In genomic region chr16:31108035-31108793, GRCh38 we compare ENCODE assay signal across 8 cellular contexts. TPM values are rescaled to one million over a fixed set of nuclear protein-coding genes. Genes with fewer than 3 reads are reported as not detected.
DNase-seq lines count a peak whose midpoint lies in the region; ATAC-seq and TF ChIP-seq lines count a peak whose summit lies in the region.

Gene BCKDK (plus strand): TSS chr16:31108386. CDS start chr16:31109224, 838 bp downstream.

- H3K4me1 ChIP-seq in BE2C (no peaks in the 10 kb centered on the region; the same call in 1 of the 2 replicates), ectodermal cell (ENCODE audit: control insufficient read depth, insufficient read depth, low read length) (peaks cover 8% of the 10 kb centered on the region), lower lobe of right lung (peaks cover 24% of the 10 kb centered on the region)

- no peaks in the 10 kb centered on the region for H3K27me3 Mint-ChIP-seq in activated CD4-positive, alpha-beta memory T cell treated with anti-CD3 and anti-CD28 coated beads, Interleukin-2, amount 10 ng/mL, durations not matched to agents 7 days and 5 days

- H3K4me3 ChIP-seq in BE2C (ENCODE audit: low read depth, low read length), result peak within 1 kb of the TSS; percentile 90
- peak within 1 kb of the TSS; percentile 99 for H3K4me3 ChIP-seq in ectodermal cell (ENCODE audit: insufficient read depth, low read depth, low read length)
- peak within 1 kb of the TSS; percentile 90 for H3K4me3 ChIP-seq in lower lobe of right lung

- ATAC-seq in GM19035 (IDR thresholded peaks at IDR 0.05; ENCODE audit: unreplicated experiment), result peak; percentile 83
- ATAC-seq in HG03342 (IDR thresholded peaks at IDR 0.05; ENCODE audit: unreplicated experiment), result peak; percentile 71
- peak; percentile 83 to 92 for ATAC-seq in lower lobe of right lung

- POLR2A ChIA-PET in activated CD4-positive, alpha-beta memory T cell treated with anti-CD3 and anti-CD28 coated beads, Interleukin-2, amount 10 ng/mL, durations not matched to agents 7 days and 5 days (lab: Charles Lee), result interaction anchor here (1.0 to 2.0 kb wide), 2 partner anchors 9 to 72 kb away, joined by 5 to 7 read pairs; partner anchors contain the start of genes FUS and KAT8

- H3K36me3 ChIP-seq in BE2C (peaks cover 34% of the 10 kb centered on the region), ectodermal cell (ENCODE audit: control insufficient read depth, insufficient read depth, low read length) (peaks cover 29% of the 10 kb centered on the region), lower lobe of right lung (peaks cover 38% of the 10 kb centered on the region)

- H3K36me3 Mint-ChIP-seq in activated CD4-positive, alpha-beta memory T cell treated with anti-CD3 and anti-CD28 coated beads, Interleukin-2, amount 10 ng/mL, durations not matched to agents 7 days and 5 days (ENCODE audit: low read depth), result peaks cover 23% of the 10 kb centered on the region

- H3K9me3 ChIP-seq in BE2C, result no peaks in the 10 kb centered on the region
- no peaks in the 10 kb centered on the region for H3K9me3 ChIP-seq in ectodermal cell (ENCODE audit: control insufficient read depth, low read length)
- no peaks in the 10 kb centered on the region for H3K9me3 ChIP-seq in lower lobe of right lung

- H3K9me3 Mint-ChIP-seq in activated CD4-positive, alpha-beta memory T cell treated with anti-CD3 and anti-CD28 coated beads, Interleukin-2, amount 10 ng/mL, durations not matched to agents 7 days and 5 days, result no peaks in the 10 kb centered on the region

- TF ChIP-seq CTCF in BE2C (IDR thresholded peaks at IDR 0.05; ENCODE audit: low read depth, low read length) (no peak), lower lobe of right lung (IDR thresholded peaks at IDR 0.05) (no peak)

- DNase-seq in BE2C, result peak; percentile 83
- peak; percentile 72 for DNase-seq in NCI-H748 (lab: John Stamatoyannopoulos, UW; ENCODE audit: unreplicated experiment)
- DNase-seq in activated CD4-positive, alpha-beta memory T cell treated with anti-CD3 and anti-CD28 coated beads, Interleukin-2, amount 10 ng/mL, durations not matched to agents 7 days and 5 days, result peak; percentile 82
- peak; percentile 86 for DNase-seq in lower lobe of right lung
- peak; percentile 57 to 83 (median 63) for DNase-seq in stimulated activated CD4-positive, alpha-beta T cell treated with anti-CD3 and anti-CD28 coated beads, TNF-alpha, amount 100 ng/mL, for 24 hours (ENCODE audit: low read depth in 3 of 3)

- intact Hi-C loops in lower lobe of right lung (cut with DNase I), result no loop called here

- WGBS in ectodermal cell, 2 experiments, result 5% methylated on average over 68 of the region's 68 CpGs

- peak within 1 kb of the TSS; percentile 68 for H3K27ac Mint-ChIP-seq in activated CD4-positive, alpha-beta memory T cell treated with anti-CD3 and anti-CD28 coated beads, Interleukin-2, amount 10 ng/mL, durations not matched to agents 7 days and 5 days

- H3K27me3 ChIP-seq in BE2C (no peaks in the 10 kb centered on the region), ectodermal cell (ENCODE audit: control insufficient read depth, insufficient read depth, low read length, poor library complexity, severe bottlenecking) (no peaks in the 10 kb centered on the region), lower lobe of right lung (ENCODE audit: low read depth) (no peaks in the 10 kb centered on the region)

- H3K27ac ChIP-seq in ectodermal cell (ENCODE audit: insufficient read depth, low read depth, low read length, poor library complexity, severe bottlenecking), result no peak within 1 kb of the TSS
- peak within 1 kb of the TSS; percentile 90 for H3K27ac ChIP-seq in lower lobe of right lung

- H3K4me1 Mint-ChIP-seq in activated CD4-positive, alpha-beta memory T cell treated with anti-CD3 and anti-CD28 coated beads, Interleukin-2, amount 10 ng/mL, durations not matched to agents 7 days and 5 days, result peaks cover 30% of the 10 kb centered on the region

- CTCF ChIA-PET in activated CD4-positive, alpha-beta memory T cell treated with anti-CD3 and anti-CD28 coated beads, Interleukin-2, amount 10 ng/mL, durations not matched to agents 7 days and 5 days (lab: Charles Lee), result no interaction called here

- peak within 1 kb of the TSS; percentile 75 for H3K4me3 Mint-ChIP-seq in activated CD4-positive, alpha-beta memory T cell treated with anti-CD3 and anti-CD28 coated beads, Interleukin-2, amount 10 ng/mL, durations not matched to agents 7 days and 5 days

RNA-seq across cellular contexts. Expression of gene BCKDK, which starts in this region (rescaled TPM):
- 77.0 TPM for polyA plus RNA-seq in BE2C (2012; ENCODE audit: insufficient read depth, insufficient read length, low read depth)
- total RNA-seq in activated CD4-positive, alpha-beta memory T cell treated with anti-CD3 and anti-CD28 coated beads, Interleukin-2, amount 10 ng/mL, durations not matched to agents 7 days and 5 days, result 10 to 100 TPM; 32.9 to 34.4 TPM
- 48.5 TPM for polyA plus RNA-seq in ectodermal cell (2013, experiment 1 of 4)
- 48.8 TPM for polyA plus RNA-seq in ectodermal cell (2013, experiment 2 of 4)
- polyA plus RNA-seq in ectodermal cell (2013, experiment 3 of 4), result 41.1 TPM
- polyA plus RNA-seq in ectodermal cell (2013, experiment 4 of 4), result 43.2 TPM
- total RNA-seq in lower lobe of right lung, result 37.6 TPM
